ENCODE assay signal across 9 cellular contexts in the genomic region with DNA sequence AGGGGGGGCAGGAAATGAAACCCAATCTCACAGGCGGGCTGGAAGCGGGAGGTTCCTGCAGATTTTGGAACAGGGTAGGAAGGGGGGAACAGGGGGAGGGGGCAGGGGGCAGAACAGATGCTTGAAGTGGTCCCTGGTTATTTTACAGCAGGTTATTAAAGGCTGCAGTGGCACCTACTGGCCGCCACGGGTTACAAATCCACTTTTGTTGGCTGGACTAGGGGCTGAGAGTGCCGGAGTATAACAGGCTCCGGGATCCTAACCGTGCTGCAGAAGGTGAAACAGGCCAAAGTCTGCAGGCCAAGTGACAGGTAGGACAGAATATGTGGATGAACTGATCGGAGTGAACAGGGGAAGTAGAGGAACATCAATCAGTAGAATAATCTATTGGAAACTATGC. TPM values are rescaled to one million over a fixed set of nuclear protein-coding genes. Genes with fewer than 3 reads are reported as not detected.
A peak's percentile ranks its signal among the peaks of the same experiment; 100 is the strongest.
DNase-seq lines count a peak whose midpoint lies in the region; ATAC-seq and TF ChIP-seq lines count a peak whose summit lies in the region.
"Had no signal": no experiment of that assay in that cellular context is flagged by ENCODE, and none has a peak within 500 bp of the region (broad histone marks: within the 10 kb centered on the region; RNA-seq: fewer than 3 reads in every experiment).

No MANE protein-coding gene starts in this region.

- in situ Hi-C loops in KBM-7 (cut with MboI; ENCODE audit: low pct_unique_long_range_greater_than_20kb, low sequenced_read_pairs) = no loop called here

- H3K4me3 Mint-ChIP-seq in activated naive CD8-positive, alpha-beta T cell treated with anti-CD3 and anti-CD28 coated beads, Interleukin-2, amount 50 U/mL, for 24 hours = no peak overlapping the region
- H3K4me3 Mint-ChIP-seq: dendritic cell treated with granulocyte-macrophage colony-stimulating factor and Interleukin-4, amounts not matched to agents 40 ng/mL and 50 ng/mL, for 4 days had no signal

- DNase-seq in AG08395 (ENCODE audit: low spot score) (peak; percentile 57), GM06990 (ENCODE audit: extremely low read depth, insufficient read length) (no peak), KBM-7 (peak; percentile 31), kidney epithelial cell (ENCODE audit: low read depth) (no peak), activated gamma-delta T cell (lab: John Stamatoyannopoulos, UW) (no peak), H4 (ENCODE audit: low spot score) (no peak)
- DNase-seq in activated naive CD8-positive, alpha-beta T cell treated with anti-CD3 and anti-CD28 coated beads, Interleukin-2, amount 50 U/mL, for 24 hours = peak; percentile 23

- H3K4me3 ChIP-seq in GM06990 (replicated peaks; ENCODE audit: low read depth, low read length) = no peak overlapping the region
- H3K4me3 ChIP-seq in kidney epithelial cell (ENCODE audit: low read depth, low read length) = no peak overlapping the region

- H3K27me3 ChIP-seq in GM06990 (replicated peaks; ENCODE audit: control insufficient read depth, insufficient read depth, low read length) (peaks cover 7% of the 10 kb centered on the region), kidney epithelial cell (ENCODE audit: control insufficient read depth, insufficient read depth, low read length) (peaks cover 92% of the 10 kb centered on the region)

- H3K36me3 Mint-ChIP-seq in activated naive CD8-positive, alpha-beta T cell treated with anti-CD3 and anti-CD28 coated beads, Interleukin-2, amount 50 U/mL, for 24 hours (ENCODE audit: low read depth) = no peaks in the 10 kb centered on the region

- no peak overlapping the region for H3K27ac Mint-ChIP-seq in activated naive CD8-positive, alpha-beta T cell treated with anti-CD3 and anti-CD28 coated beads, Interleukin-2, amount 50 U/mL, for 24 hours
- H3K27ac Mint-ChIP-seq: dendritic cell treated with granulocyte-macrophage colony-stimulating factor and Interleukin-4, amounts not matched to agents 40 ng/mL and 50 ng/mL, for 4 days had no signal

- no peaks in the 10 kb centered on the region for H3K9me3 Mint-ChIP-seq in activated naive CD8-positive, alpha-beta T cell treated with anti-CD3 and anti-CD28 coated beads, Interleukin-2, amount 50 U/mL, for 24 hours
- H3K9me3 Mint-ChIP-seq: dendritic cell treated with granulocyte-macrophage colony-stimulating factor and Interleukin-4, amounts not matched to agents 40 ng/mL and 50 ng/mL, for 4 days had no signal

- TF ChIP-seq CTCF in GM06990 (IDR thresholded peaks at IDR 0.05; ENCODE audit: insufficient read depth, low read length, poor library complexity, severe bottlenecking) = peak; percentile 57
- peak; percentile 61 for TF ChIP-seq CTCF in kidney epithelial cell (IDR thresholded peaks at IDR 0.05; ENCODE audit: insufficient read depth, low read length, poor library complexity, severe bottlenecking)

- H3K4me1 Mint-ChIP-seq in activated naive CD8-positive, alpha-beta T cell treated with anti-CD3 and anti-CD28 coated beads, Interleukin-2, amount 50 U/mL, for 24 hours = peaks cover 33% of the 10 kb centered on the region

- peaks cover 87% of the 10 kb centered on the region for H3K27me3 Mint-ChIP-seq in activated naive CD8-positive, alpha-beta T cell treated with anti-CD3 and anti-CD28 coated beads, Interleukin-2, amount 50 U/mL, for 24 hours

- ATAC-seq in activated naive CD8-positive, alpha-beta T cell treated with anti-CD3 and anti-CD28 coated beads, Interleukin-2, amount 50 U/mL, for 24 hours = peak; percentile 35
- no peak for ATAC-seq in HG02763 (IDR thresholded peaks at IDR 0.05; ENCODE audit: unreplicated experiment)

- H3K36me3 ChIP-seq in GM06990 (ENCODE audit: control insufficient read depth, insufficient read depth, low read length) (no peaks in the 10 kb centered on the region), kidney epithelial cell (ENCODE audit: control insufficient read depth, insufficient read depth, low read length) (no peaks in the 10 kb centered on the region)

RNA-seq across cellular contexts. Expression of a gene that starts 2.5 kb away (rescaled TPM):
- total RNA-seq in kidney epithelial cell = 57.0 and 70.2 TPM in 2 replicates
- total RNA-seq in H4 (2014; rRNA removed; shearing (Covaris generic)) = 8.9 and 9.4 TPM in 2 replicates

RNA-seq across cellular contexts. Expression of a gene that starts 30.0 kb away (rescaled TPM):
- total RNA-seq in kidney epithelial cell = 5.1 and 6.3 TPM in 2 replicates
- total RNA-seq in H4 (2014; rRNA removed; shearing (Covaris generic)) = 0.06 TPM in 1 of 2 replicates, not detected in the other

RNA-seq across cellular contexts. Expression of a gene that starts 51.4 kb away (rescaled TPM):
- total RNA-seq in kidney epithelial cell = not detected in 2 replicates
- not detected in 2 replicates for total RNA-seq in H4 (2014; rRNA removed; shearing (Covaris generic))

Comparison
In these comparisons a context has a peak if more than half of its experiments do, and no peak if none do; other contexts are left out.
1. DNase-seq: peak in AG08395 (single experiment), KBM-7 (single experiment) and activated naive CD8-positive, alpha-beta T cell treated with anti-CD3 and anti-CD28 coated beads, Interleukin-2, amount 50 U/mL, for 24 hours (single experiment); none in GM06990 (single experiment), kidney epithelial cell (single experiment), activated gamma-delta T cell (single experiment) and H4 (single experiment).